In genomic region chr5:31413030-31413812, GRCh38 we compare ENCODE assay signal across 14 cellular contexts.
DNase-seq lines count a peak whose midpoint lies in the region; TF ChIP-seq lines count a peak whose summit lies in the region.
"Had no signal": no experiment of that assay in that cellular context is flagged by ENCODE, and none has a peak within 500 bp of the region (broad histone marks: within the 10 kb centered on the region; RNA-seq: fewer than 3 reads in every experiment).

No MANE protein-coding gene starts in this region.

- H3K4me3 Mint-ChIP-seq in activated CD4-positive, alpha-beta T cell treated with anti-CD3 and anti-CD28 coated beads, Interleukin-2, amount 10 ng/mL, durations not matched to agents 24 days and 14 days, result no peak overlapping the region
- H3K4me3 Mint-ChIP-seq in activated CD4-positive, alpha-beta T cell treated with anti-CD3 and anti-CD28 coated beads, Interleukin-2, amount 10 ng/mL, durations not matched to agents 7 days and 5 days, result no peak overlapping the region
- no peak overlapping the region for H3K4me3 Mint-ChIP-seq in nephron
- no peak overlapping the region for H3K4me3 Mint-ChIP-seq in activated naive CD4-positive, alpha-beta T cell treated with anti-CD3 and anti-CD28 coated beads, Interleukin-2, amount 10 ng/mL, durations not matched to agents 7 days and 5 days
- H3K4me3 Mint-ChIP-seq: stimulated activated naive CD8-positive, alpha-beta T cell treated with anti-CD3 and anti-CD28 coated beads, Interleukin-15, Interleukin-2, amounts not matched to agents 100 ng/mL and 50 ng/mL, for 24 hours had no signal

- POLR2A ChIA-PET in activated CD4-positive, alpha-beta T cell treated with anti-CD3 and anti-CD28 coated beads, Interleukin-2, amount 10 ng/mL, durations not matched to agents 7 days and 5 days (lab: Charles Lee), result no interaction called here

- no peak for TF ChIP-seq CTCF in choroid plexus epithelial cell (conservative IDR thresholded peaks at IDR 0.05; ENCODE audit: low read depth, low read length)
- no peak for TF ChIP-seq CTCF in nephron (IDR thresholded peaks at IDR 0.05; ENCODE audit: unreplicated experiment in 3 of 3)

- H3K9me3 Mint-ChIP-seq in activated CD4-positive, alpha-beta T cell treated with anti-CD3 and anti-CD28 coated beads, Interleukin-2, amount 10 ng/mL, durations not matched to agents 24 days and 14 days, result no peaks in the 10 kb centered on the region
- no peaks in the 10 kb centered on the region for H3K9me3 Mint-ChIP-seq in activated CD4-positive, alpha-beta T cell treated with anti-CD3 and anti-CD28 coated beads, Interleukin-2, amount 10 ng/mL, durations not matched to agents 7 days and 5 days
- no peaks in the 10 kb centered on the region for H3K9me3 Mint-ChIP-seq in nephron
- no peaks in the 10 kb centered on the region for H3K9me3 Mint-ChIP-seq in activated naive CD4-positive, alpha-beta T cell treated with anti-CD3 and anti-CD28 coated beads, Interleukin-2, amount 10 ng/mL, durations not matched to agents 7 days and 5 days
- H3K9me3 Mint-ChIP-seq: activated naive CD4-positive, alpha-beta T cell treated with anti-CD3 and anti-CD28 coated beads, Interleukin-2, amount 50 U/mL, for 72 hours; stimulated activated naive CD8-positive, alpha-beta T cell treated with anti-CD3 and anti-CD28 coated beads, Interleukin-15, Interleukin-2, amounts not matched to agents 100 ng/mL and 50 ng/mL, for 24 hours had no signal

- H3K4me1 Mint-ChIP-seq in activated CD4-positive, alpha-beta T cell treated with anti-CD3 and anti-CD28 coated beads, Interleukin-2, amount 10 ng/mL, durations not matched to agents 24 days and 14 days, result peaks cover 7% of the 10 kb centered on the region
- no peaks in the 10 kb centered on the region for H3K4me1 Mint-ChIP-seq in activated CD4-positive, alpha-beta T cell treated with anti-CD3 and anti-CD28 coated beads, Interleukin-2, amount 10 ng/mL, durations not matched to agents 7 days and 5 days
- H3K4me1 Mint-ChIP-seq in nephron, result peaks cover 33% of the 10 kb centered on the region
- H3K4me1 Mint-ChIP-seq in activated naive CD4-positive, alpha-beta T cell treated with anti-CD3 and anti-CD28 coated beads, Interleukin-2, amount 10 ng/mL, durations not matched to agents 7 days and 5 days, result no peaks in the 10 kb centered on the region

- DNase-seq in activated CD4-positive, alpha-beta T cell treated with anti-CD3 and anti-CD28 coated beads, Interleukin-2, amount 10 ng/mL, durations not matched to agents 24 days and 14 days, result no peak
- no peak for DNase-seq in activated CD4-positive, alpha-beta T cell treated with anti-CD3 and anti-CD28 coated beads, Interleukin-2, amount 10 ng/mL, durations not matched to agents 7 days and 5 days
- DNase-seq in NCI-H1694 treated with DMSO at 0.1 percent for 48 hours (lab: John Stamatoyannopoulos, UW) (peak; percentile 35), choroid plexus epithelial cell (ENCODE audit: low read depth) (peak; percentile 12), NCI-H2029 treated with DMSO at 0.1 percent for 48 hours (lab: John Stamatoyannopoulos, UW) (no peak), NCI-H345 treated with DMSO at 0.1 percent for 48 hours (lab: John Stamatoyannopoulos, UW; ENCODE audit: unreplicated experiment) (no peak)
- DNase-seq in activated naive CD4-positive, alpha-beta T cell treated with anti-CD3 and anti-CD28 coated beads, Interleukin-2, amount 10 ng/mL, durations not matched to agents 7 days and 5 days, result no peak
- DNase-seq: ACHN, NCI-H187 treated with DMSO at 0.1 percent for 48 hours, NCI-H748 treated with DMSO at 0.1 percent for 48 hours had no signal

- intact Hi-C loops in activated CD4-positive, alpha-beta T cell treated with anti-CD3 and anti-CD28 coated beads, Interleukin-2, amount 10 ng/mL, durations not matched to agents 24 days and 14 days (cut with micrococcal nuclease), result no loop called here

- CTCF ChIA-PET in activated CD4-positive, alpha-beta T cell treated with anti-CD3 and anti-CD28 coated beads, Interleukin-2, amount 10 ng/mL, durations not matched to agents 7 days and 5 days (lab: Charles Lee), result no interaction called here
- CTCF ChIA-PET in activated naive CD4-positive, alpha-beta T cell treated with anti-CD3 and anti-CD28 coated beads, Interleukin-2, amount 10 ng/mL, durations not matched to agents 7 days and 5 days (lab: Charles Lee), result no interaction called here

- H3K27ac Mint-ChIP-seq in activated CD4-positive, alpha-beta T cell treated with anti-CD3 and anti-CD28 coated beads, Interleukin-2, amount 10 ng/mL, durations not matched to agents 24 days and 14 days, result peak overlapping the region; percentile 22
- H3K27ac Mint-ChIP-seq in activated CD4-positive, alpha-beta T cell treated with anti-CD3 and anti-CD28 coated beads, Interleukin-2, amount 10 ng/mL, durations not matched to agents 7 days and 5 days, result no peak overlapping the region
- peak overlapping the region; percentile 56 to 78 (median 59) for H3K27ac Mint-ChIP-seq in nephron
- no peak overlapping the region for H3K27ac Mint-ChIP-seq in activated naive CD4-positive, alpha-beta T cell treated with anti-CD3 and anti-CD28 coated beads, Interleukin-2, amount 10 ng/mL, durations not matched to agents 7 days and 5 days

- H3K27me3 Mint-ChIP-seq in activated CD4-positive, alpha-beta T cell treated with anti-CD3 and anti-CD28 coated beads, Interleukin-2, amount 10 ng/mL, durations not matched to agents 24 days and 14 days, result no peaks in the 10 kb centered on the region
- H3K27me3 Mint-ChIP-seq in activated CD4-positive, alpha-beta T cell treated with anti-CD3 and anti-CD28 coated beads, Interleukin-2, amount 10 ng/mL, durations not matched to agents 7 days and 5 days, result no peaks in the 10 kb centered on the region
- no peaks in the 10 kb centered on the region for H3K27me3 Mint-ChIP-seq in nephron (ENCODE audit: low read depth)
- H3K27me3 Mint-ChIP-seq in activated naive CD4-positive, alpha-beta T cell treated with anti-CD3 and anti-CD28 coated beads, Interleukin-2, amount 10 ng/mL, durations not matched to agents 7 days and 5 days, result no peaks in the 10 kb centered on the region
- H3K27me3 Mint-ChIP-seq: stimulated activated naive CD8-positive, alpha-beta T cell treated with anti-CD3 and anti-CD28 coated beads, Interleukin-15, Interleukin-2, amounts not matched to agents 100 ng/mL and 50 ng/mL, for 24 hours had no signal

- peaks cover 29% of the 10 kb centered on the region for H3K36me3 Mint-ChIP-seq in activated CD4-positive, alpha-beta T cell treated with anti-CD3 and anti-CD28 coated beads, Interleukin-2, amount 10 ng/mL, durations not matched to agents 24 days and 14 days (ENCODE audit: low read depth)
- H3K36me3 Mint-ChIP-seq in activated CD4-positive, alpha-beta T cell treated with anti-CD3 and anti-CD28 coated beads, Interleukin-2, amount 10 ng/mL, durations not matched to agents 7 days and 5 days (ENCODE audit: low read depth), result peaks cover 34% of the 10 kb centered on the region
- H3K36me3 Mint-ChIP-seq in nephron (ENCODE audit: low read depth), result peaks cover 35% of the 10 kb centered on the region
- peaks cover 33% of the 10 kb centered on the region for H3K36me3 Mint-ChIP-seq in activated naive CD4-positive, alpha-beta T cell treated with anti-CD3 and anti-CD28 coated beads, Interleukin-2, amount 10 ng/mL, durations not matched to agents 7 days and 5 days

- no peak overlapping the region for H3K4me3 ChIP-seq in choroid plexus epithelial cell (ENCODE audit: low read depth, low read length)
- H3K4me3 ChIP-seq: smooth muscle cell had no signal

Comparison
In these comparisons a context has a peak if more than half of its experiments do, and no peak if none do; other contexts are left out.
1. H3K27ac Mint-ChIP-seq: peak in activated CD4-positive, alpha-beta T cell treated with anti-CD3 and anti-CD28 coated beads, Interleukin-2, amount 10 ng/mL, durations not matched to agents 24 days and 14 days (single experiment) and nephron (3 of 3); none in activated CD4-positive, alpha-beta T cell treated with anti-CD3 and anti-CD28 coated beads, Interleukin-2, amount 10 ng/mL, durations not matched to agents 7 days and 5 days (single experiment) and activated naive CD4-positive, alpha-beta T cell treated with anti-CD3 and anti-CD28 coated beads, Interleukin-2, amount 10 ng/mL, durations not matched to agents 7 days and 5 days (single experiment).
2. DNase-seq: peak in NCI-H1694 treated with DMSO at 0.1 percent for 48 hours (single experiment) and choroid plexus epithelial cell (single experiment); none in activated CD4-positive, alpha-beta T cell treated with anti-CD3 and anti-CD28 coated beads, Interleukin-2, amount 10 ng/mL, durations not matched to agents 24 days and 14 days (single experiment), activated CD4-positive, alpha-beta T cell treated with anti-CD3 and anti-CD28 coated beads, Interleukin-2, amount 10 ng/mL, durations not matched to agents 7 days and 5 days (single experiment), NCI-H2029 treated with DMSO at 0.1 percent for 48 hours (single experiment), activated naive CD4-positive, alpha-beta T cell treated with anti-CD3 and anti-CD28 coated beads, Interleukin-2, amount 10 ng/mL, durations not matched to agents 7 days and 5 days (single experiment) and NCI-H345 treated with DMSO at 0.1 percent for 48 hours (single experiment).